Comparison of ENCODE assay signal across 17 cellular contexts in genomic region chr19:31818740-31819228, GRCh38.
DNase-seq lines count a peak whose midpoint lies in the region; TF ChIP-seq lines count a peak whose summit lies in the region.
"Had no signal": no experiment of that assay in that cellular context is flagged by ENCODE, and none has a peak within 500 bp of the region (broad histone marks: within the 10 kb centered on the region; RNA-seq: fewer than 3 reads in every experiment).

No MANE protein-coding gene starts in this region.

- no peak for TF ChIP-seq CTCF in endodermal cell (conservative IDR thresholded peaks at IDR 0.05)
- no peak for TF ChIP-seq CTCF in neural progenitor cell (IDR thresholded peaks at IDR 0.05)
- no peak for TF ChIP-seq CTCF in esophagus muscularis mucosa (IDR thresholded peaks at IDR 0.05)

- no peaks in the 10 kb centered on the region for H3K9me3 ChIP-seq in HUES48 (ENCODE audit: control insufficient read depth, insufficient read depth, low read length)
- H3K9me3 ChIP-seq in endodermal cell (ENCODE audit: control insufficient read depth, low read length): no peaks in the 10 kb centered on the region
- H3K9me3 ChIP-seq in neural progenitor cell (ENCODE audit: low read depth): no peaks in the 10 kb centered on the region
- no peaks in the 10 kb centered on the region for H3K9me3 ChIP-seq in esophagus muscularis mucosa
- H3K9me3 ChIP-seq: SJSA1 had no signal

- no peak for TF ChIP-seq EP300 in esophagus muscularis mucosa (IDR thresholded peaks at IDR 0.05)

- H3K4me3 ChIP-seq in HUES48 (ENCODE audit: low read depth, low read length) (no peak overlapping the region), endodermal cell (ENCODE audit: low read length) (no peak overlapping the region), neural progenitor cell (no peak overlapping the region), esophagus muscularis mucosa (no peak overlapping the region)
- H3K4me3 ChIP-seq: SJSA1 had no signal

- H3K27ac ChIP-seq in HUES48 (ENCODE audit: low read depth, low read length): peak overlapping the region; percentile 38
- H3K27ac ChIP-seq in endodermal cell (ENCODE audit: low read depth, low read length): peak overlapping the region; percentile 18
- no peak overlapping the region for H3K27ac ChIP-seq in neural progenitor cell
- no peak overlapping the region for H3K27ac ChIP-seq in esophagus muscularis mucosa (replicated peaks in 1 of 4)
- H3K27ac ChIP-seq: SJSA1 had no signal

- no peak overlapping the region for H3K4me3 Mint-ChIP-seq in endodermal cell
- H3K4me3 Mint-ChIP-seq in neural progenitor cell: no peak overlapping the region

- no peaks in the 10 kb centered on the region for H4K20me1 ChIP-seq in neural progenitor cell (ENCODE audit: low read depth)

- no peaks in the 10 kb centered on the region for H3F3A ChIP-seq in neural progenitor cell (ENCODE audit: low read depth)

- peaks cover 3% of the 10 kb centered on the region for H3K9me3 Mint-ChIP-seq in endodermal cell
- H3K9me3 Mint-ChIP-seq in neural progenitor cell: peaks cover 2% of the 10 kb centered on the region

- H3K27ac Mint-ChIP-seq in endodermal cell: no peak overlapping the region
- no peak overlapping the region for H3K27ac Mint-ChIP-seq in neural progenitor cell

- intact Hi-C loops in esophagus muscularis mucosa (cut with DNase I): no loop called here

- DNase-seq in endodermal cell (no peak), iPS-NIHi7 (ENCODE audit: extremely low spot score) (peak; percentile 25), neural progenitor cell (ENCODE audit: low spot score) (no peak), A172 (ENCODE audit: low spot score) (no peak), retina (no peak), esophagus muscularis mucosa (ENCODE audit: extremely low spot score) (no peak), NAMALWA (ENCODE audit: low spot score) (no peak)
- DNase-seq: DMS79 treated with DMSO at 0.1 percent for 48 hours, IMR-90, Kasumi-1, NCI-H1417, NCI-H1930, NCI-H2171 treated with DMSO at 0.1 percent for 48 hours, NCI-H774, SW 1271 had no signal

- H3K4me1 Mint-ChIP-seq in endodermal cell (peaks cover 9% of the 10 kb centered on the region), neural progenitor cell (peaks cover 16% of the 10 kb centered on the region)

- H3K4me2 ChIP-seq in neural progenitor cell: no peak overlapping the region

- no peaks in the 10 kb centered on the region for H3K27me3 Mint-ChIP-seq in endodermal cell (ENCODE audit: insufficient read depth)
- peaks cover 7% of the 10 kb centered on the region for H3K27me3 Mint-ChIP-seq in neural progenitor cell (ENCODE audit: insufficient read depth, low read depth)

- H2AFZ ChIP-seq in neural progenitor cell (replicated peaks): peak overlapping the region; percentile 11

- 32 to 41% methylated on average over 4 of the region's 4 CpGs for WGBS in endodermal cell (ENCODE audit: insufficient coverage in 1 of 2, insufficient read length in 1 of 2), 2 experiments
- WGBS in esophagus muscularis mucosa: 43% methylated on average over 4 of the region's 4 CpGs

- H3K4me1 ChIP-seq in HUES48 (ENCODE audit: control insufficient read depth, insufficient read depth, low read length) (peaks cover 12% of the 10 kb centered on the region), endodermal cell (ENCODE audit: control insufficient read depth, insufficient read depth, low read length) (peaks cover 3% of the 10 kb centered on the region), neural progenitor cell (no peaks in the 10 kb centered on the region), esophagus muscularis mucosa (peaks cover 0 to 15% (median 9%) of the 10 kb centered on the region in 4 donors)
- H3K4me1 ChIP-seq: SJSA1 had no signal

- no peaks in the 10 kb centered on the region for H3K36me3 Mint-ChIP-seq in endodermal cell (ENCODE audit: low read depth)
- no peaks in the 10 kb centered on the region for H3K36me3 Mint-ChIP-seq in neural progenitor cell

- H3K79me2 ChIP-seq in neural progenitor cell (ENCODE audit: low read depth): no peaks in the 10 kb centered on the region

- H3K27me3 ChIP-seq in HUES48 (ENCODE audit: control insufficient read depth, insufficient read depth, low read length) (no peaks in the 10 kb centered on the region), endodermal cell (ENCODE audit: control insufficient read depth, insufficient read depth, low read length, poor library complexity, severe bottlenecking) (no peaks in the 10 kb centered on the region), neural progenitor cell (no peaks in the 10 kb centered on the region), esophagus muscularis mucosa (no peaks in the 10 kb centered on the region)
- H3K27me3 ChIP-seq: SJSA1 had no signal

- no peak for TF ChIP-seq POLR2A in esophagus muscularis mucosa (IDR thresholded peaks at IDR 0.05; ENCODE audit: low read depth)

- H3K36me3 ChIP-seq in HUES48 (ENCODE audit: control insufficient read depth, insufficient read depth, low read length) (no peaks in the 10 kb centered on the region), endodermal cell (ENCODE audit: control insufficient read depth, insufficient read depth, low read length) (no peaks in the 10 kb centered on the region), neural progenitor cell (no peaks in the 10 kb centered on the region), esophagus muscularis mucosa (no peaks in the 10 kb centered on the region)
- H3K36me3 ChIP-seq: SJSA1 had no signal

- H3K9ac ChIP-seq in HUES48 (ENCODE audit: low read depth, low read length): no peak overlapping the region
- H3K9ac ChIP-seq in endodermal cell (ENCODE audit: extremely low read depth, low read length, poor library complexity, severe bottlenecking): no peak overlapping the region
- H3K9ac ChIP-seq in neural progenitor cell: no peak overlapping the region

Comparison
In these comparisons a context has a peak if more than half of its experiments do, and no peak if none do; other contexts are left out.
1. H3K27ac ChIP-seq: peak in HUES48 (single experiment) and endodermal cell (single experiment); none in neural progenitor cell (single experiment) and esophagus muscularis mucosa (0 of 4).